ENCODE assay signal across 1 cellular context in the genomic region with DNA sequence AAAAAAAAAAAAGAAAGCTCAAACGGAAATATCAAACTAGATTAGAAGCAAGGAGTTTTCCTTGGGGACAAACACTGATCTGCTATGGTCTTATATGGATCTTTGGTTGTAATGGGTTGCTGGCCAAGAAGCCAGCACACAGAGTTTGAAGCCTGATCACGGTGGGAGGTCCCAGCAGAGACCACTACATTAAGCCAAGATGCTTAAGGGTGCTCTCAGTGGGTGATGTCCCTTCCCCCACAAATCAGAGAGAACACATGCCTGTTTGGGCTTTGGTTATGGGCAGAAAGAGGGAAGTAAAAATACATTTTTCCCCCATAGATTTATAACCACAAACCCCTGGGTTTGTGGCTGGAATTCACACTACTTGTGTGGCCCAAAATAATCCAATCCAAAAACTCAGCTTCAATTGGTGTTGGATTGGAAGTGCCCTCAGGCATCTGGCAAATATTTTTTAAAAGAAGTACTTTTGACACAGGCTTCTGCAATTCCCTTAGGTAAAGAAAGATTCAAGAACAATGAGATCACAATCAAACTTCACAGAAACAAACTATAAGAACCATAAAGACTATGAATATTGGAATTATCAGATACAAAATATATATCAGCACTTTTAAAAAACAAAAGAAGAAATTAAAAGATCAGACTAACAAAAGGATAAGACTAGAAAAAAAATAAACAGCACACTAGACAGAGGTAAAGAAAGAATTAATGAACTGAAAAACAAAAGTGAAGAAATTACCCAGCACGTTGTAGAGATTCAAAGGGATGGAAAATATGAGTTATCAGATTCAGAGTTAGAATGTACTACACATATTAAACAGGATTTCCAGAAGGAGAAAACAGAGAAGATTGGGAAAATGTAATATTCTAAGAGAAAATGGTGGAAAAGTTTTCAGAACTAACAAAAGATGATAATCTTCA.
TF ChIP-seq lines count a peak whose summit lies in the region.

No MANE protein-coding gene starts in this region.

TF ChIP-seq in SK-N-SH, 30 proteins besides CTCF, POLR2A, EP300 and RAD21 (continued from another document):
- TF ChIP-seq REST (IDR thresholded peaks at IDR 0.05; ENCODE audit: low read depth, low read length) (no peak), RFX5 (IDR thresholded peaks at IDR 0.05; ENCODE audit: low read length) (no peak)
TF ChIP-seq in SK-N-SH: peak in this region for 0.
